In the genomic region with DNA sequence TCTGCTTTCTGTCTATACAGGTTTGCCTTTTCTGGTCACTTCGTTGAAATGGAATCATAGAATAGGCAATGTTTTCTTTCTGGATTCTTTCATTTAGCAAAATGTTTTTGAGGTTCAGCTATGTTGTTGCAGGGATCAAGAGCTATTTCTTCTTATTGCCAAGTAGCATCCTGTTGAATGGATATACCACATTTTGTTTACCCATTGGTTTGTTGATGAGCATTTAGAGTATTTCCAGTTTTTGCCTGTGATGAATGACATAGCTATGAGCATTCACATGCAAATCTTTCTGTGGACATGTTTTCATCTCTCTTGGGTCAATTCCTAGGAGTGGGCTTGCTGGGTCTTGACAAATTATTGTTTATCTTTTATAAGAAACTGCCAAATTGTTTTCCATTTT, we compare ENCODE assay signal across 28 cellular contexts.
DNase-seq lines count a peak whose midpoint lies in the region; ATAC-seq, FAIRE-seq and TF ChIP-seq lines count a peak whose summit lies in the region.
"Had no signal": no experiment of that assay in that cellular context is flagged by ENCODE, and none has a peak within 500 bp of the region (broad histone marks: within the 10 kb centered on the region; RNA-seq: fewer than 3 reads in every experiment).

No MANE protein-coding gene starts in this region.

- no TSS peak for BruUV-seq in IMR-90 (replicated peaks; lab: Mats Ljungman, UMichigan)
- BruUV-seq in K562 (replicated peaks; lab: Mats Ljungman, UMichigan), result no TSS peak

- H3K27me3 ChIP-seq in IMR-90 (ENCODE audit: control insufficient read depth, insufficient read depth, low read length), result no peaks in the 10 kb centered on the region
- peaks cover 0 to 4% of the 10 kb centered on the region in 2 experiments; a peak in 2 of 5 replicates for H3K27me3 ChIP-seq in K562 (ENCODE audit: control insufficient read depth in 2 of 2, insufficient read depth in 2 of 2, low read length in 2 of 2)
- H3K27me3 ChIP-seq in small intestine (ENCODE audit: control insufficient read depth in 2 of 2, insufficient read depth in 2 of 2, low read length in 2 of 2), result no peaks in the 10 kb centered on the region
- H3K27me3 ChIP-seq: BE2C, BLaER1 had no signal

- H3K4me1 ChIP-seq in IMR-90 (ENCODE audit: control insufficient read depth, insufficient read depth, low read length) (peaks cover 41% of the 10 kb centered on the region), K562 (replicated peaks in 1 of 2; ENCODE audit: control insufficient read depth in 2 of 2, insufficient read depth in 2 of 2, low read length in 2 of 2) (no peaks in the 10 kb centered on the region), small intestine (ENCODE audit: control insufficient read depth in 2 of 2, insufficient read depth in 1 of 2, low read depth in 1 of 2, low read length in 1 of 2) (no peaks in the 10 kb centered on the region)
- H3K4me1 ChIP-seq: BE2C had no signal

- H3K4me3 Mint-ChIP-seq in HFFc6, result no peak overlapping the region
- H3K4me3 Mint-ChIP-seq: CD14-positive monocyte; CD4-positive, alpha-beta memory T cell; CD4-positive, CD25-positive, alpha-beta regulatory T cell; CD8-positive, alpha-beta memory T cell had no signal

- H3K27ac Mint-ChIP-seq in HFFc6, result 0 out of 2 replicates have a peak overlapping the region, but pooled peaks have one; percentile 0
- H3K27ac Mint-ChIP-seq: CD4-positive, alpha-beta memory T cell; CD4-positive, CD25-positive, alpha-beta regulatory T cell; CD8-positive, alpha-beta memory T cell had no signal

- POLR2A ChIA-PET in IMR-90 (lab: Charles Lee; ENCODE audit: unreplicated experiment) (no interaction called here), K562 (lab: Yijun Ruan, JAX) (no interaction called here)

- H3K79me1 ChIP-seq in IMR-90 (ENCODE audit: low read depth in 1 of 2, low read length in 2 of 2), result no peaks in the 10 kb centered on the region

- H3K36me3 ChIP-seq in IMR-90 (ENCODE audit: control insufficient read depth, insufficient read depth, low read length) (no peaks in the 10 kb centered on the region), K562 (ENCODE audit: control insufficient read depth, insufficient read depth, low read length) (no peaks in the 10 kb centered on the region), small intestine (ENCODE audit: control insufficient read depth in 2 of 2, insufficient read depth in 2 of 2, low read length in 2 of 2) (no peaks in the 10 kb centered on the region)
- H3K36me3 ChIP-seq: BE2C, BLaER1 had no signal

- intact Hi-C loops in IMR-90 (cut with micrococcal nuclease), result no loop called here
- intact Hi-C loops in K562 (cut with micrococcal nuclease), result no loop called here

- H3K23ac ChIP-seq in IMR-90 (ENCODE audit: low read depth, low read length), result no peak overlapping the region

- in situ Hi-C loops in IMR-90 (cut with MboI; ENCODE audit: low sequenced_read_pairs), result no loop called here
- in situ Hi-C loops in K562 (cut with MboI), result no loop called here

- no peak overlapping the region for H3K9ac ChIP-seq in IMR-90 (ENCODE audit: low read depth, low read length)
- no peak overlapping the region for H3K9ac ChIP-seq in K562 (ENCODE audit: insufficient read depth in 1 of 2, low read depth in 2 of 2, low read length in 2 of 2)
- H3K9ac ChIP-seq: BLaER1 had no signal

- H2BK120ac ChIP-seq in IMR-90 (ENCODE audit: low read depth, low read length), result peak overlapping the region; percentile 12; the same call in 1 of the 2 replicates

- dilution Hi-C loops in IMR-90 (cut with HindIII; ENCODE audit: low sequenced_read_pairs, unreplicated experiment), result no loop called here

- FAIRE-seq in K562 (lab: Jason Lieb, UNC) (peak; percentile 19), small intestine (lab: Jason Lieb, UNC) (no peak)
- FAIRE-seq: A204.1, GM12878, GM12892, GM18507, GM19239 had no signal

- TF ChIP-seq CTCF in HFFc6 (IDR thresholded peaks at IDR 0.05) (no peak), IMR-90 (conservative IDR thresholded peaks at IDR 0.05; ENCODE audit: low read depth, low read length) (no peak), K562 (IDR thresholded peaks at IDR 0.05 in 2 of 3, conservative IDR thresholded peaks at IDR 0.05 in 1 of 3; ENCODE audit: insufficient read depth in 2 of 3, low read depth in 1 of 3, low read length in 3 of 3) (no peak)

- TF ChIP-seq POLR2A in IMR-90 (IDR thresholded peaks at IDR 0.05; ENCODE audit: low read depth, low read length) (no peak), K562 (conservative IDR thresholded peaks at IDR 0.05) (no peak)

- peak overlapping the region; percentile 29; the same call in 1 of the 2 replicates for H2AK5ac ChIP-seq in IMR-90 (ENCODE audit: low read depth, low read length)

- H4K5ac ChIP-seq in IMR-90 (ENCODE audit: low read depth, low read length), result no peak overlapping the region

- no peak overlapping the region for H4K91ac ChIP-seq in IMR-90 (ENCODE audit: insufficient read depth, low read depth, low read length)

- no peak overlapping the region for H3K4ac ChIP-seq in IMR-90 (ENCODE audit: low read depth, low read length)

- no peak for ATAC-seq in IMR-90 (ENCODE audit: low read depth)
- ATAC-seq in K562, result no peak
- no peak for ATAC-seq in GM18861 (IDR thresholded peaks at IDR 0.05; ENCODE audit: unreplicated experiment)
- ATAC-seq: GM12878 had no signal

- no peak overlapping the region for H3K56ac ChIP-seq in IMR-90 (ENCODE audit: extremely low read depth, insufficient read depth, low read length)

- no peak overlapping the region for H4K8ac ChIP-seq in IMR-90 (ENCODE audit: low read depth in 2 of 2, low read length in 2 of 2)

- H3K4me2 ChIP-seq in IMR-90 (ENCODE audit: low read depth, low read length) (no peak overlapping the region), K562 (ENCODE audit: insufficient read depth, low read length) (no peak overlapping the region)
- H3K4me2 ChIP-seq: BLaER1 had no signal

- H2BK5ac ChIP-seq in IMR-90 (ENCODE audit: low read depth, low read length, poor library complexity, severe bottlenecking), result no peak overlapping the region

- no peak overlapping the region for H3K18ac ChIP-seq in IMR-90 (ENCODE audit: low read depth, low read length)

- H3K9me1 ChIP-seq in IMR-90 (ENCODE audit: insufficient read depth, low read length) (peaks cover 18% of the 10 kb centered on the region), K562 (ENCODE audit: control insufficient read depth, insufficient read depth, low read length) (no peaks in the 10 kb centered on the region)

- H4K20me1 ChIP-seq in IMR-90 (ENCODE audit: insufficient read depth, low read length), result no peaks in the 10 kb centered on the region
- no peaks in the 10 kb centered on the region for H4K20me1 ChIP-seq in K562 (replicated peaks; ENCODE audit: control insufficient read depth, insufficient read depth, low read length)
- H4K20me1 ChIP-seq: BLaER1 had no signal

- peaks cover 2% of the 10 kb centered on the region for H3K27me3 Mint-ChIP-seq in HFFc6 (ENCODE audit: insufficient read depth)
- H3K27me3 Mint-ChIP-seq: CD4-positive, alpha-beta memory T cell; CD8-positive, alpha-beta memory T cell had no signal

- H3K27ac ChIP-seq in IMR-90 (ENCODE audit: insufficient read depth, low read length), result no peak overlapping the region
- no peak overlapping the region for H3K27ac ChIP-seq in K562 (ENCODE audit: extremely low read depth, low read depth, low read length)
- H3K27ac ChIP-seq in small intestine (ENCODE audit: low read depth in 1 of 2, low read length in 1 of 2), result no peak overlapping the region
- H3K27ac ChIP-seq: BLaER1 had no signal

- peaks cover 82% of the 10 kb centered on the region for H3K4me1 Mint-ChIP-seq in HFFc6 (ENCODE audit: low read depth)
- H3K4me1 Mint-ChIP-seq: CD14-positive monocyte; CD4-positive, CD25-positive, alpha-beta regulatory T cell; CD8-positive, alpha-beta memory T cell had no signal

- H2AK9ac ChIP-seq in IMR-90 (replicated peaks; ENCODE audit: low read depth, low read length, poor library complexity), result no peak overlapping the region

- H3K4me3 ChIP-seq in IMR-90 (ENCODE audit: insufficient read depth, low read depth, low read length) (no peak overlapping the region), K562 (no peak overlapping the region), small intestine (ENCODE audit: low read depth in 1 of 2, low read length in 2 of 2) (no peak overlapping the region)
- H3K4me3 ChIP-seq: BLaER1, GM12878 had no signal

- CTCF ChIA-PET in IMR-90 (lab: Yijun Ruan, JAX), result no interaction called here
- CTCF ChIA-PET in K562 (lab: Yijun Ruan, JAX; ENCODE audit: low intra/inter-chr PET ratio), result no interaction called here

- H2BK20ac ChIP-seq in IMR-90 (ENCODE audit: low read depth, low read length), result no peak overlapping the region

- H3K9me3 ChIP-seq in IMR-90 (ENCODE audit: control insufficient read depth, insufficient read depth, low read length) (peaks cover 2% of the 10 kb centered on the region; the same call in 1 of the 2 replicates), K562 (replicated peaks; ENCODE audit: control insufficient read depth, insufficient read depth, low read depth, low read length) (no peaks in the 10 kb centered on the region), small intestine (ENCODE audit: control insufficient read depth, low read depth) (no peaks in the 10 kb centered on the region)
- H3K9me3 ChIP-seq: BE2C had no signal

- no peak for DNase-seq in HFFc6
- no peak for DNase-seq in IMR-90
- no peak for DNase-seq in K562 (ENCODE audit: extremely low read depth in 1 of 4, low spot score in 3 of 4)
- no peak for DNase-seq in small intestine
- DNase-seq in HPDE6-E6E7 (ENCODE audit: extremely low spot score), result no peak
- DNase-seq: 8988T; ACHN; BE2C; C1 segment of cervical spinal cord; CD4-positive, alpha-beta memory T cell; CD4-positive, CD25-positive, alpha-beta regulatory T cell; CD8-positive, alpha-beta memory T cell; COR-L47; DMS 273 treated with DMSO at 0.1 percent for 48 hours; DMS153; DMS53; DMS79; DND-41; EL; GDM1 had no signal

- H3K79me2 ChIP-seq in K562 (ENCODE audit: control insufficient read depth, insufficient read depth, low read length), result no peaks in the 10 kb centered on the region

- WGBS in IMR-90 (ENCODE audit: extremely low coverage in 2 of 2, insufficient read length in 1 of 2), 2 experiments, result no CpG with 5 or more reads among the region's 1 CpG
- WGBS in K562 (ENCODE audit: insufficient coverage, low coverage, missing lambda C conversion rate), result 0% methylated on average over 1 of the region's 1 CpG
- whole genome bisulfite sequencing in small intestine, 3 donors, result 82 to 98% (median 88%) methylated on average over 1 of the region's 1 CpG

- peaks cover 13% of the 10 kb centered on the region for H3K9me3 Mint-ChIP-seq in HFFc6

- TF ChIP-seq RAD21 in IMR-90 (IDR thresholded peaks at IDR 0.05; ENCODE audit: low read length) (no peak), K562 (CRISPR knock-in tag; conservative IDR thresholded peaks at IDR 0.05 in 1 of 2, IDR thresholded peaks at IDR 0.05 in 1 of 2) (no peak)

- H3K36me3 Mint-ChIP-seq in HFFc6 (ENCODE audit: low read depth), result peaks cover 22% of the 10 kb centered on the region
- H3K36me3 Mint-ChIP-seq: CD14-positive monocyte; CD4-positive, alpha-beta memory T cell; CD4-positive, CD25-positive, alpha-beta regulatory T cell; CD8-positive, alpha-beta memory T cell had no signal

- no peak overlapping the region for H2BK15ac ChIP-seq in IMR-90 (ENCODE audit: low read depth, low read length)

- TF ChIP-seq EP300 in K562 (IDR thresholded peaks at IDR 0.05; ENCODE audit: low read length), result no peak

- no peak overlapping the region for H3K14ac ChIP-seq in IMR-90 (replicated peaks; ENCODE audit: low read depth, low read length)

- H2AFZ ChIP-seq in IMR-90 (replicated peaks; ENCODE audit: low read length, poor library complexity) (no peak overlapping the region), K562 (ENCODE audit: low read depth, low read length) (no peak overlapping the region)
